36 cellular contexts compared by ENCODE assay signal in the genomic region with DNA sequence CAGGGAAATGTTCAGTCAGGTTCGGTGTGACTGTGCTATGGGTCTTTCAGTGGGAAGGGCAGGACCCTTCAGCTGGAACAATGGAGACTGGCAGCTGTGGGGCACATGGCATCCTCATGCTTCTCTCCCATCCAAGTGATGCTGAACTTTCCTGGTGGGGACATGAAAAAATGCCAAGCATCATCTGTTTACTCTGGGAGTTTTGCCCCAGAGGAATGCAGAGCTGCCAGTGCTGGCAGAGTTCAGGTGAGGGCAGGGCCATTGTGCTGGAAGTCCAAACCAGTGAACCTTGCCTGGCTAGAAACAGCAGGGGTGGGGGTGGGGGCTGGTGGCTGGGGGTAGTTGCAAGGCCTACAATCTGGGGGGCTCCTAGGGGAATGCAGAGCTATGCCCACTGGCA.
"Had no signal": no experiment of that assay in that cellular context is flagged by ENCODE, and none has a peak within 500 bp of the region (broad histone marks: within the 10 kb centered on the region; RNA-seq: fewer than 3 reads in every experiment).

No MANE protein-coding gene starts in this region.

- H3K4me3 Mint-ChIP-seq: activated B cell treated with CpG ODN at 0.5 μM for 24 hours; activated CD4-positive, alpha-beta memory T cell treated with anti-CD3 and anti-CD28 coated beads for 36 hours; activated CD4-positive, alpha-beta T cell treated with anti-CD3 and anti-CD28 coated beads, Interleukin-2, amount 10 ng/mL, durations not matched to agents 24 days and 14 days; activated CD8-positive, alpha-beta T cell treated with anti-CD3 and anti-CD28 coated beads for 36 hours; activated naive CD4-positive, alpha-beta T cell treated with anti-CD3 and anti-CD28 coated beads for 36 hours; activated naive CD8-positive, alpha-beta T cell treated with anti-CD3 and anti-CD28 coated beads for 36 hours; activated T-cell treated with anti-CD3 and anti-CD28 coated beads, Interleukin-2, amount 50 U/mL, for 4 hours; activated T-cell treated with anti-CD3 and anti-CD28 coated beads, Interleukin-2, amount 50 U/mL, for 72 hours; activated T-helper 1 cell treated with anti-CD3 and anti-CD28 coated beads, Interleukin-12 subunit alpha, Interleukin-12 subunit beta, Interleukin-2, Interleukin-4 antibody, amounts not matched to agents 30 ng/mL and 10 ng/mL and 1 ng/mL, durations not matched to agents 14 hours and 24 hours and 36 hours; activated T-helper 17 cell treated with anti-CD3 and anti-CD28 coated beads, Interleukin-2, amount 50 U/mL, for 72 hours; central memory CD8-positive, alpha-beta T cell; T-helper 1 cell treated with Interleukin-12 subunit alpha and Interleukin-12 subunit beta and Interleukin-4 antibody, amounts not matched to agents 30 μg/mL and 1 μg/mL, for 36 hours; T-helper 2 cell treated with Interferon-gamma antibody and Interleukin-4, amounts not matched to agents 5 μg/mL and 100 μg/mL, for 36 hours had no signal

- H3K4me1 ChIP-seq: body of pancreas had no signal

- H3K4me1 Mint-ChIP-seq: activated B cell treated with CpG ODN at 0.5 μM for 24 hours; activated CD4-positive, alpha-beta T cell treated with anti-CD3 and anti-CD28 coated beads, Interleukin-2, amount 10 ng/mL, durations not matched to agents 24 days and 14 days; activated naive CD8-positive, alpha-beta T cell treated with anti-CD3 and anti-CD28 coated beads for 36 hours; activated T-helper 17 cell treated with anti-CD3 and anti-CD28 coated beads, Interleukin-2, amount 50 U/mL, for 72 hours; central memory CD8-positive, alpha-beta T cell had no signal

- H3K9me3 ChIP-seq: adrenal gland had no signal

- H3K27ac ChIP-seq: adrenal gland, body of pancreas, cardiac muscle cell, VCaP had no signal

- H3K36me3 ChIP-seq: adrenal gland, cardiac muscle cell had no signal

- DNase-seq: activated B cell treated with CpG ODN at 0.5 μM for 24 hours; activated CD4-positive, alpha-beta memory T cell treated with anti-CD3 and anti-CD28 coated beads for 36 hours; activated CD4-positive, alpha-beta T cell treated with anti-CD3 and anti-CD28 coated beads for 4 hours; activated CD4-positive, alpha-beta T cell treated with anti-CD3 and anti-CD28 coated beads, Interleukin-2, amount 10 ng/mL, durations not matched to agents 24 days and 14 days; activated CD4-positive, alpha-beta T cell treated with anti-CD3 and anti-CD28 coated beads, Interleukin-2, amount 50 U/mL, for 1 hour; activated CD4-positive, alpha-beta T cell treated with anti-CD3 and anti-CD28 coated beads, Interleukin-2, amount 50 U/mL, for 4 hours; activated CD4-positive, CD25-positive, alpha-beta regulatory T cell treated with anti-CD3 and anti-CD28 coated beads, Interleukin-2, amount 50 U/mL, for 72 hours; activated CD8-positive, alpha-beta memory T cell treated with anti-CD3 and anti-CD28 coated beads, Interleukin-2, amount 50 U/mL, for 4 hours; activated CD8-positive, alpha-beta T cell treated with anti-CD3 and anti-CD28 coated beads for 36 hours; activated effector memory CD4-positive, alpha-beta T cell treated with anti-CD3 and anti-CD28 coated beads, Interleukin-2, amount 50 U/mL, for 16 hours; activated gamma-delta T cell treated with Interleukin-2 at 50 U/mL for 16 hours; activated naive CD4-positive, alpha-beta T cell; activated naive CD4-positive, alpha-beta T cell treated with anti-CD3 and anti-CD28 coated beads for 36 hours; activated naive CD4-positive, alpha-beta T cell treated with anti-CD3 and anti-CD28 coated beads, Interleukin-2, amount 50 U/mL, for 16 hours; activated naive CD8-positive, alpha-beta T cell treated with anti-CD3 and anti-CD28 coated beads for 36 hours; activated T-cell treated with anti-CD3 and anti-CD28 coated beads for 4 hours; activated T-cell treated with anti-CD3 and anti-CD28 coated beads, Interleukin-2, amount 50 U/mL, for 1 hour; activated T-cell treated with anti-CD3 and anti-CD28 coated beads, Interleukin-2, amount 50 U/mL, for 4 hours; activated T-cell treated with anti-CD3 and anti-CD28 coated beads, Interleukin-2, amount 50 U/mL, for 72 hours; adrenal gland; amniotic stem cell; aorta; body of pancreas; caudate nucleus; cerebellar nuclear complex; T-helper 1 cell; T-helper 2 cell; T-helper 9 cell had no signal

- H3K27me3 Mint-ChIP-seq: activated B cell treated with CpG ODN at 0.5 μM for 24 hours; activated CD4-positive, alpha-beta memory T cell treated with anti-CD3 and anti-CD28 coated beads for 36 hours; activated CD4-positive, alpha-beta T cell treated with anti-CD3 and anti-CD28 coated beads, Interleukin-2, amount 10 ng/mL, durations not matched to agents 24 days and 14 days; activated CD8-positive, alpha-beta T cell treated with anti-CD3 and anti-CD28 coated beads for 36 hours; activated naive CD8-positive, alpha-beta T cell treated with anti-CD3 and anti-CD28 coated beads for 36 hours; activated T-helper 17 cell treated with anti-CD3 and anti-CD28 coated beads, Interleukin-2, amount 50 U/mL, for 72 hours; central memory CD8-positive, alpha-beta T cell had no signal

- H3K27me3 ChIP-seq: adrenal gland, body of pancreas, cardiac muscle cell had no signal

- H3K27ac Mint-ChIP-seq: activated B cell treated with CpG ODN at 0.5 μM for 24 hours; activated CD4-positive, alpha-beta memory T cell treated with anti-CD3 and anti-CD28 coated beads for 36 hours; activated CD4-positive, alpha-beta T cell treated with anti-CD3 and anti-CD28 coated beads, Interleukin-2, amount 10 ng/mL, durations not matched to agents 24 days and 14 days; activated CD8-positive, alpha-beta T cell treated with anti-CD3 and anti-CD28 coated beads for 36 hours; activated naive CD4-positive, alpha-beta T cell treated with anti-CD3 and anti-CD28 coated beads for 36 hours; activated naive CD4-positive, alpha-beta T cell treated with anti-CD3 and anti-CD28 coated beads, Interleukin-2, amount 50 U/mL, for 72 hours; activated naive CD8-positive, alpha-beta T cell treated with anti-CD3 and anti-CD28 coated beads for 36 hours; activated T-cell treated with anti-CD3 and anti-CD28 coated beads, Interleukin-2, amount 50 U/mL, for 72 hours; activated T-helper 1 cell treated with anti-CD3 and anti-CD28 coated beads, Interleukin-12 subunit alpha, Interleukin-12 subunit beta, Interleukin-2, Interleukin-4 antibody, amounts not matched to agents 30 ng/mL and 10 ng/mL and 1 ng/mL, durations not matched to agents 14 hours and 24 hours and 36 hours; activated T-helper 17 cell treated with anti-CD3 and anti-CD28 coated beads, Interleukin-2, amount 50 U/mL, for 72 hours; T-helper 1 cell treated with Interleukin-12 subunit alpha and Interleukin-12 subunit beta and Interleukin-4 antibody, amounts not matched to agents 30 μg/mL and 1 μg/mL, for 36 hours; T-helper 2 cell treated with Interferon-gamma antibody and Interleukin-4, amounts not matched to agents 5 μg/mL and 100 μg/mL, for 36 hours had no signal

- H3K36me3 Mint-ChIP-seq: activated CD4-positive, alpha-beta memory T cell treated with anti-CD3 and anti-CD28 coated beads for 36 hours; activated naive CD8-positive, alpha-beta T cell treated with anti-CD3 and anti-CD28 coated beads for 36 hours had no signal

- ATAC-seq: activated CD8-positive, alpha-beta T cell treated with anti-CD3 and anti-CD28 coated beads for 36 hours; activated naive CD4-positive, alpha-beta T cell treated with anti-CD3 and anti-CD28 coated beads, Interleukin-2, amount 50 U/mL, for 72 hours; activated T-cell treated with anti-CD3 and anti-CD28 coated beads, Interleukin-2, amount 50 U/mL, for 4 hours; activated T-cell treated with anti-CD3 and anti-CD28 coated beads, Interleukin-2, amount 50 U/mL, for 72 hours; activated T-helper 17 cell treated with anti-CD3 and anti-CD28 coated beads, Interleukin-2, amount 50 U/mL, for 72 hours; body of pancreas had no signal

- H3K4me3 ChIP-seq: adrenal gland, body of pancreas, cardiac muscle cell had no signal
